23 cellular contexts compared by ENCODE assay signal in genomic region chr2:169018390-169018789, GRCh38. TPM values are rescaled to one million over a fixed set of nuclear protein-coding genes. Genes with fewer than 3 reads are reported as not detected.
"Had no signal": no experiment of that assay in that cellular context is flagged by ENCODE, and none has a peak within 500 bp of the region (broad histone marks: within the 10 kb centered on the region; RNA-seq: fewer than 3 reads in every experiment).

No MANE protein-coding gene starts in this region.

- H3K4me1 Mint-ChIP-seq: activated B cell treated with CpG ODN at 0.5 μM for 24 hours; activated CD4-positive, alpha-beta T cell treated with anti-CD3 and anti-CD28 coated beads, Interleukin-2, amount 10 ng/mL, durations not matched to agents 7 days and 5 days; activated naive CD8-positive, alpha-beta T cell treated with anti-CD3 and anti-CD28 coated beads, Interleukin-2, amount 50 U/mL, for 24 hours; T-helper 17 cell had no signal

- H3K27me3 Mint-ChIP-seq: activated B cell treated with CpG ODN at 0.5 μM for 24 hours; activated CD4-positive, alpha-beta memory T cell treated with anti-CD3 and anti-CD28 coated beads for 36 hours; central memory CD8-positive, alpha-beta T cell; T-helper 17 cell had no signal

- H3K9me3 Mint-ChIP-seq: activated B cell treated with CpG ODN at 0.5 μM for 24 hours; activated CD4-positive, alpha-beta memory T cell treated with anti-CD3 and anti-CD28 coated beads for 36 hours; activated T-cell treated with anti-CD3 and anti-CD28 coated beads, Interleukin-2, amount 50 U/mL, for 4 hours; central memory CD8-positive, alpha-beta T cell had no signal

- H3K36me3 Mint-ChIP-seq: activated CD4-positive, alpha-beta memory T cell treated with anti-CD3 and anti-CD28 coated beads for 36 hours; activated naive CD4-positive, alpha-beta T cell treated with anti-CD3 and anti-CD28 coated beads, Interleukin-2, amount 50 U/mL, for 72 hours had no signal

- H3K27ac Mint-ChIP-seq: activated B cell treated with CpG ODN at 0.5 μM for 24 hours; activated CD4-positive, alpha-beta memory T cell treated with anti-CD3 and anti-CD28 coated beads for 36 hours; activated CD4-positive, alpha-beta T cell treated with anti-CD3 and anti-CD28 coated beads, Interleukin-2, amount 10 ng/mL, durations not matched to agents 7 days and 5 days; activated naive CD4-positive, alpha-beta T cell treated with anti-CD3 and anti-CD28 coated beads, Interleukin-2, amount 50 U/mL, for 72 hours; activated naive CD8-positive, alpha-beta T cell treated with anti-CD3 and anti-CD28 coated beads, Interleukin-2, amount 50 U/mL, for 24 hours; T-helper 17 cell had no signal

- DNase-seq: activated B cell treated with CpG ODN at 0.5 μM for 24 hours; activated CD4-positive, alpha-beta memory T cell treated with anti-CD3 and anti-CD28 coated beads for 36 hours; activated CD4-positive, alpha-beta T cell treated with anti-CD3 and anti-CD28 coated beads for 1 hour; activated CD4-positive, alpha-beta T cell treated with anti-CD3 and anti-CD28 coated beads, Interleukin-2, amount 10 ng/mL, durations not matched to agents 7 days and 5 days; activated CD8-positive, alpha-beta memory T cell treated with anti-CD3 and anti-CD28 coated beads for 24 hours; activated effector memory CD4-positive, alpha-beta T cell treated with anti-CD3 and anti-CD28 coated beads, Interleukin-2, amount 50 U/mL, for 16 hours; activated naive CD4-positive, alpha-beta T cell treated with Interleukin-2 at 50 U/mL for 16 hours; activated naive CD8-positive, alpha-beta T cell treated with anti-CD3 and anti-CD28 coated beads, Interleukin-2, amount 50 U/mL, for 24 hours; activated T-cell treated with anti-CD3 and anti-CD28 coated beads, Interleukin-2, amount 50 U/mL, for 4 hours; Kasumi-1; KBM-7; NCI-H1092; NCI-H1417; NCI-H2029; NCI-H2107; NCI-H345; NCI-H524; PC-3; SIG-M5; T-helper 17 cell; T-helper 9 cell had no signal

- H3K4me3 Mint-ChIP-seq: activated B cell treated with CpG ODN at 0.5 μM for 24 hours; activated CD4-positive, alpha-beta memory T cell treated with anti-CD3 and anti-CD28 coated beads for 36 hours; activated CD4-positive, alpha-beta T cell treated with anti-CD3 and anti-CD28 coated beads, Interleukin-2, amount 10 ng/mL, durations not matched to agents 7 days and 5 days; activated naive CD8-positive, alpha-beta T cell treated with anti-CD3 and anti-CD28 coated beads, Interleukin-2, amount 50 U/mL, for 24 hours; activated T-cell treated with anti-CD3 and anti-CD28 coated beads, Interleukin-2, amount 50 U/mL, for 4 hours; central memory CD8-positive, alpha-beta T cell; T-helper 17 cell had no signal

RNA-seq across cellular contexts. Expression of gene ABCB11, which starts 12.7 kb away (rescaled TPM):
- total RNA-seq: activated B cell treated with CpG ODN at 0.5 μM for 24 hours; activated CD4-positive, alpha-beta memory T cell treated with anti-CD3 and anti-CD28 coated beads for 36 hours; activated naive CD4-positive, alpha-beta T cell treated with anti-CD3 and anti-CD28 coated beads, Interleukin-2, amount 50 U/mL, for 72 hours; activated T-cell treated with anti-CD3 and anti-CD28 coated beads, Interleukin-2, amount 50 U/mL, for 4 hours; T-helper 17 cell had no signal

RNA-seq across cellular contexts. Expression of gene DHRS9, which starts 51.0 kb away (rescaled TPM):
- total RNA-seq: activated CD4-positive, alpha-beta T cell treated with anti-CD3 and anti-CD28 coated beads, Interleukin-2, amount 10 ng/mL, durations not matched to agents 7 days and 5 days; T-helper 17 cell had no signal
